In genomic region chr9:109351032-109351431, GRCh38 we compare ENCODE assay signal across 29 cellular contexts. TPM values are rescaled to one million over a fixed set of nuclear protein-coding genes. Genes with fewer than 3 reads are reported as not detected.
"Had no signal": no experiment of that assay in that cellular context is flagged by ENCODE, and none has a peak within 500 bp of the region (broad histone marks: within the 10 kb centered on the region; RNA-seq: fewer than 3 reads in every experiment).

No MANE protein-coding gene starts in this region.

- H3K27ac ChIP-seq: adrenal gland, body of pancreas, epithelial cell of prostate, esophagus squamous epithelium, gastroesophageal sphincter, heart right ventricle had no signal

- H3K27ac Mint-ChIP-seq: activated CD4-positive, alpha-beta memory T cell treated with anti-CD3 and anti-CD28 coated beads, Interleukin-2, amount 10 ng/mL, durations not matched to agents 7 days and 5 days; activated CD4-positive, alpha-beta T cell treated with anti-CD3 and anti-CD28 coated beads for 36 hours; activated CD4-positive, alpha-beta T cell treated with anti-CD3 and anti-CD28 coated beads, Interleukin-2, amount 10 ng/mL, durations not matched to agents 7 days and 5 days; activated naive CD8-positive, alpha-beta T cell treated with anti-CD3 and anti-CD28 coated beads for 36 hours; activated naive CD8-positive, alpha-beta T cell treated with anti-CD3 and anti-CD28 coated beads, Interleukin-2, amount 50 U/mL, for 24 hours; activated T-cell treated with anti-CD3 and anti-CD28 coated beads, Interleukin-2, amount 50 U/mL, for 24 hours; activated T-cell treated with anti-CD3 and anti-CD28 coated beads, Interleukin-2, amount 50 U/mL, for 72 hours; effector memory CD8-positive, alpha-beta T cell had no signal

- ATAC-seq: activated CD4-positive, alpha-beta T cell treated with anti-CD3 and anti-CD28 coated beads for 36 hours; activated naive CD8-positive, alpha-beta T cell treated with anti-CD3 and anti-CD28 coated beads, Interleukin-2, amount 50 U/mL, for 24 hours; activated T-cell treated with anti-CD3 and anti-CD28 coated beads, Interleukin-2, amount 50 U/mL, for 72 hours; body of pancreas; effector memory CD8-positive, alpha-beta T cell; gastroesophageal sphincter; heart right ventricle had no signal

- H3K9me3 Mint-ChIP-seq: activated CD4-positive, alpha-beta memory T cell treated with anti-CD3 and anti-CD28 coated beads, Interleukin-2, amount 10 ng/mL, durations not matched to agents 7 days and 5 days; activated CD4-positive, alpha-beta T cell treated with anti-CD3 and anti-CD28 coated beads, Interleukin-2, amount 10 ng/mL, durations not matched to agents 7 days and 5 days; activated naive CD8-positive, alpha-beta T cell treated with anti-CD3 and anti-CD28 coated beads for 36 hours; activated T-cell treated with anti-CD3 and anti-CD28 coated beads, Interleukin-2, amount 50 U/mL, for 24 hours; activated T-cell treated with anti-CD3 and anti-CD28 coated beads, Interleukin-2, amount 50 U/mL, for 72 hours; effector memory CD8-positive, alpha-beta T cell had no signal

- H3K9me3 ChIP-seq: adrenal gland, body of pancreas, esophagus squamous epithelium, gastroesophageal sphincter, heart right ventricle had no signal

- H3K36me3 ChIP-seq: adrenal gland, esophagus squamous epithelium, gastroesophageal sphincter, heart right ventricle had no signal

- H3K36me3 Mint-ChIP-seq: activated naive CD8-positive, alpha-beta T cell treated with anti-CD3 and anti-CD28 coated beads for 36 hours had no signal

- H3K4me3 Mint-ChIP-seq: activated CD4-positive, alpha-beta memory T cell treated with anti-CD3 and anti-CD28 coated beads, Interleukin-2, amount 10 ng/mL, durations not matched to agents 7 days and 5 days; activated CD4-positive, alpha-beta T cell treated with anti-CD3 and anti-CD28 coated beads for 36 hours; activated CD4-positive, alpha-beta T cell treated with anti-CD3 and anti-CD28 coated beads, Interleukin-2, amount 10 ng/mL, durations not matched to agents 7 days and 5 days; activated naive CD8-positive, alpha-beta T cell treated with anti-CD3 and anti-CD28 coated beads for 36 hours; activated naive CD8-positive, alpha-beta T cell treated with anti-CD3 and anti-CD28 coated beads, Interleukin-2, amount 50 U/mL, for 24 hours; activated T-cell treated with anti-CD3 and anti-CD28 coated beads, Interleukin-2, amount 50 U/mL, for 24 hours; activated T-cell treated with anti-CD3 and anti-CD28 coated beads, Interleukin-2, amount 50 U/mL, for 72 hours; effector memory CD8-positive, alpha-beta T cell had no signal

- H3K4me3 ChIP-seq: adrenal gland, body of pancreas, esophagus squamous epithelium, gastroesophageal sphincter, heart right ventricle had no signal

- H3K27me3 ChIP-seq: adrenal gland, body of pancreas had no signal

- DNase-seq: activated CD4-positive, alpha-beta memory T cell treated with anti-CD3 and anti-CD28 coated beads, Interleukin-2, amount 10 ng/mL, durations not matched to agents 7 days and 5 days; activated CD4-positive, alpha-beta T cell treated with anti-CD3 and anti-CD28 coated beads for 36 hours; activated CD4-positive, alpha-beta T cell treated with anti-CD3 and anti-CD28 coated beads, Interleukin-2, amount 10 ng/mL, durations not matched to agents 7 days and 5 days; activated CD4-positive, alpha-beta T cell treated with anti-CD3 and anti-CD28 coated beads, Interleukin-2, amount 50 U/mL, for 4 hours; activated CD4-positive, CD25-positive, alpha-beta regulatory T cell; activated CD4-positive, CD25-positive, alpha-beta regulatory T cell treated with anti-CD3 and anti-CD28 coated beads, Interleukin-2, amount 50 U/mL, for 72 hours; activated CD8-positive, alpha-beta memory T cell treated with anti-CD3 and anti-CD28 coated beads, Interleukin-2, amount 50 U/mL, for 48 hours; activated gamma-delta T cell; activated naive CD4-positive, alpha-beta T cell; activated naive CD4-positive, alpha-beta T cell treated with anti-CD3 and anti-CD28 coated beads, Interleukin-2, amount 50 U/mL, for 16 hours; activated naive CD8-positive, alpha-beta T cell treated with anti-CD3 and anti-CD28 coated beads for 36 hours; activated naive CD8-positive, alpha-beta T cell treated with anti-CD3 and anti-CD28 coated beads, Interleukin-2, amount 50 U/mL, for 24 hours; activated T-cell treated with anti-CD3 and anti-CD28 coated beads for 4 hours; activated T-cell treated with anti-CD3 and anti-CD28 coated beads, Interleukin-2, amount 50 U/mL, for 24 hours; activated T-cell treated with anti-CD3 and anti-CD28 coated beads, Interleukin-2, amount 50 U/mL, for 72 hours; adrenal gland; amygdala; aorta; body of pancreas; caudate nucleus; cortex of kidney; dermis blood vessel endothelial cell; effector CD4-positive, alpha-beta T cell; effector memory CD8-positive, alpha-beta T cell; esophagus squamous epithelium; foreskin melanocyte; heart right ventricle had no signal

- H3K4me1 Mint-ChIP-seq: activated CD4-positive, alpha-beta memory T cell treated with anti-CD3 and anti-CD28 coated beads, Interleukin-2, amount 10 ng/mL, durations not matched to agents 7 days and 5 days; activated CD4-positive, alpha-beta T cell treated with anti-CD3 and anti-CD28 coated beads for 36 hours; activated CD4-positive, alpha-beta T cell treated with anti-CD3 and anti-CD28 coated beads, Interleukin-2, amount 10 ng/mL, durations not matched to agents 7 days and 5 days; activated naive CD8-positive, alpha-beta T cell treated with anti-CD3 and anti-CD28 coated beads for 36 hours; activated naive CD8-positive, alpha-beta T cell treated with anti-CD3 and anti-CD28 coated beads, Interleukin-2, amount 50 U/mL, for 24 hours had no signal

RNA-seq across cellular contexts. Expression of gene EPB41L4B, which starts 30.2 kb away (rescaled TPM):
- total RNA-seq: activated CD4-positive, alpha-beta T cell treated with anti-CD3 and anti-CD28 coated beads, Interleukin-2, amount 10 ng/mL, durations not matched to agents 7 days and 5 days had no signal
